28 cellular contexts compared by ENCODE assay signal in genomic region chr5:156332245-156332644, GRCh38. TPM values are rescaled to one million over a fixed set of nuclear protein-coding genes. Genes with fewer than 3 reads are reported as not detected.
"Had no signal": no experiment of that assay in that cellular context is flagged by ENCODE, and none has a peak within 500 bp of the region (broad histone marks: within the 10 kb centered on the region; RNA-seq: fewer than 3 reads in every experiment).

No MANE protein-coding gene starts in this region.

- FAIRE-seq: TTC549 had no signal

- DNase-seq: activated B cell treated with CpG ODN at 0.5 μM for 24 hours; activated CD4-positive, alpha-beta memory T cell treated with anti-CD3 and anti-CD28 coated beads, Interleukin-2, amount 10 ng/mL, durations not matched to agents 7 days and 5 days; activated CD4-positive, alpha-beta T cell treated with anti-CD3 and anti-CD28 coated beads for 4 hours; activated CD4-positive, alpha-beta T cell treated with anti-CD3 and anti-CD28 coated beads, Interleukin-2, amount 10 ng/mL, durations not matched to agents 24 days and 14 days; activated CD4-positive, alpha-beta T cell treated with anti-CD3 and anti-CD28 coated beads, Interleukin-2, amount 50 U/mL, for 48 hours; activated CD4-positive, CD25-positive, alpha-beta regulatory T cell treated with anti-CD3 and anti-CD28 coated beads, Interleukin-2, amount 50 U/mL, for 72 hours; activated CD8-positive, alpha-beta memory T cell treated with anti-CD3 and anti-CD28 coated beads for 24 hours; activated CD8-positive, alpha-beta memory T cell treated with anti-CD3 and anti-CD28 coated beads, Interleukin-2, amount 10 ng/mL, durations not matched to agents 7 days and 5 days; activated CD8-positive, alpha-beta memory T cell treated with anti-CD3 and anti-CD28 coated beads, Interleukin-2, amount 50 U/mL, for 48 hours; activated CD8-positive, alpha-beta T cell treated with anti-CD3 and anti-CD28 coated beads, Interleukin-2, amount 10 ng/mL, durations not matched to agents 7 days and 5 days; activated effector memory CD4-positive, alpha-beta T cell treated with Interleukin-2 at 50 U/mL for 16 hours; activated gamma-delta T cell; activated naive CD4-positive, alpha-beta T cell treated with anti-CD3 and anti-CD28 coated beads, Interleukin-2, amount 10 ng/mL, durations not matched to agents 7 days and 5 days; activated naive CD4-positive, alpha-beta T cell treated with Interleukin-2 at 50 U/mL for 16 hours; activated naive CD8-positive, alpha-beta T cell treated with anti-CD3 and anti-CD28 coated beads, Interleukin-2, amount 10 ng/mL, durations not matched to agents 7 days and 5 days; activated naive CD8-positive, alpha-beta T cell treated with anti-CD3 and anti-CD28 coated beads, Interleukin-2, amount 50 U/mL, for 24 hours; activated T-cell treated with anti-CD3 and anti-CD28 coated beads, Interleukin-2, amount 50 U/mL, for 24 hours; activated T-cell treated with anti-CD3 and anti-CD28 coated beads, Interleukin-2, amount 50 U/mL, for 48 hours; amygdala; anterior cingulate cortex; central memory CD4-positive, alpha-beta T cell; T-helper 1 cell; T-helper 2 cell; T-helper 9 cell had no signal

- ATAC-seq: activated CD8-positive, alpha-beta memory T cell treated with anti-CD3 and anti-CD28 coated beads, Interleukin-2, amount 10 ng/mL, durations not matched to agents 7 days and 5 days; activated CD8-positive, alpha-beta T cell treated with anti-CD3 and anti-CD28 coated beads, Interleukin-2, amount 10 ng/mL, durations not matched to agents 7 days and 5 days; activated naive CD8-positive, alpha-beta T cell treated with anti-CD3 and anti-CD28 coated beads, Interleukin-2, amount 50 U/mL, for 24 hours had no signal

- H3K4me3 ChIP-seq: ascending aorta had no signal

- H3K9me3 ChIP-seq: ascending aorta had no signal

- H3K36me3 ChIP-seq: ascending aorta had no signal

- H3K27ac ChIP-seq: ascending aorta, VCaP had no signal

- H3K27me3 ChIP-seq: ascending aorta had no signal

RNA-seq across cellular contexts. Expression of gene SGCD, which starts 5.3 kb away (rescaled TPM):
- total RNA-seq: activated B cell treated with CpG ODN at 0.5 μM for 24 hours; activated CD4-positive, alpha-beta memory T cell treated with anti-CD3 and anti-CD28 coated beads, Interleukin-2, amount 10 ng/mL, durations not matched to agents 7 days and 5 days; activated CD4-positive, alpha-beta T cell treated with anti-CD3 and anti-CD28 coated beads, Interleukin-2, amount 10 ng/mL, durations not matched to agents 24 days and 14 days; activated CD8-positive, alpha-beta memory T cell treated with anti-CD3 and anti-CD28 coated beads, Interleukin-2, amount 10 ng/mL, durations not matched to agents 7 days and 5 days; activated CD8-positive, alpha-beta T cell treated with anti-CD3 and anti-CD28 coated beads, Interleukin-2, amount 10 ng/mL, durations not matched to agents 7 days and 5 days; activated T-helper 2 cell treated with anti-CD3 and anti-CD28 coated beads, Interferon-gamma antibody, Interleukin-2, Interleukin-4, amounts not matched to agents 10 μg/mL and 5 μg/mL and 100 μg/mL, durations not matched to agents 14 hours and 24 hours and 36 hours had no signal
